In the genomic region with DNA sequence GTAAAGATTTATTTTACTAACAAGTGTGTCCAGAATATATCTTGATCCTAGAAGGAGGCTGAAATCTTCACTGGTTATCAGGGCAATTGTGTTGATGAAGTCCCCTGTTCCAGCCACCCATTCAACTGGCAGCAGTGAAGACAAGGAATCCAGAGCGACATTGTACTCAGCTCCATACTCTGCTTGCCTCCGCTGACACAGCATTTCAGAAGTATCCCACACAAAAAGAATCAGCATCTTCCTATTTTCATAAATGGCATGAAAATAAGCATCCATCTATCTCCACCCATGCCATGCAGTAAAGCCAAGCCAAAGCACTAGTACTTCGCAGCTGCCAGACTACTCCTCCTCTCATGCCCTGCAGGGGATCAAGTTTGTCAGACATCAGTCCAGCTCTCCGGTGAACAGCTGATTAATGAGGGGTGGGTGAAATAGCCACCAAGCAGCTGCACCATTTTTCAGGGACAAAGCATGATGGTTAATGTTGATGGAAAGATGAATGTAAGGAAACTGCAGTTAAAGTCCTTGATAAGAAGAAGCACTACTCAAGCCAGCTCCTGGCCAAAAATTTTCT, we compare ENCODE assay signal across 22 cellular contexts. TPM values are rescaled to one million over a fixed set of nuclear protein-coding genes. Genes with fewer than 3 reads are reported as not detected.
DNase-seq lines count a peak whose midpoint lies in the region; ATAC-seq, FAIRE-seq and TF ChIP-seq lines count a peak whose summit lies in the region.
"Had no signal": no experiment of that assay in that cellular context is flagged by ENCODE, and none has a peak within 500 bp of the region (broad histone marks: within the 10 kb centered on the region; RNA-seq: fewer than 3 reads in every experiment).

No MANE protein-coding gene starts in this region.

- H3K36me3 ChIP-seq in HepG2 (replicated peaks in 1 of 2; ENCODE audit: control insufficient read depth in 1 of 2, insufficient read depth in 2 of 2, low read length in 2 of 2): no peaks in the 10 kb centered on the region
- H3K36me3 ChIP-seq in right lobe of liver: no peaks in the 10 kb centered on the region
- no peaks in the 10 kb centered on the region for H3K36me3 ChIP-seq in K562 (ENCODE audit: control insufficient read depth, insufficient read depth, low read length)
- no peaks in the 10 kb centered on the region for H3K36me3 ChIP-seq in pancreas
- H3K36me3 ChIP-seq: HAP-1 had no signal

- TF ChIP-seq CTCF in HepG2 (CRISPR knock-in tag; IDR thresholded peaks at IDR 0.05) (no peak), right lobe of liver (IDR thresholded peaks at IDR 0.05) (no peak), K562 (IDR thresholded peaks at IDR 0.05 in 2 of 3, conservative IDR thresholded peaks at IDR 0.05 in 1 of 3; ENCODE audit: insufficient read depth in 2 of 3, low read depth in 1 of 3, low read length in 3 of 3) (no peak), nephron (IDR thresholded peaks at IDR 0.05; ENCODE audit: unreplicated experiment in 3 of 3) (no peak), pancreas (IDR thresholded peaks at IDR 0.05) (no peak), WTC11 (IDR thresholded peaks at IDR 0.05) (no peak)

- no peak for TF ChIP-seq EP300 in HepG2 (IDR thresholded peaks at IDR 0.05; ENCODE audit: low read depth in 2 of 2, low read length in 2 of 2)
- TF ChIP-seq EP300 in HepG2 (CRISPR knock-in tag; IDR thresholded peaks at IDR 0.05; ENCODE audit: borderline replicate concordance): no peak
- TF ChIP-seq EP300 in K562 (IDR thresholded peaks at IDR 0.05; ENCODE audit: low read length): no peak

- H3K4me3 Mint-ChIP-seq in nephron (peak overlapping the region in 1 of 3 experiments; percentile 7), WTC11 (no peak overlapping the region)
- H3K4me3 Mint-ChIP-seq: CD4-positive, alpha-beta memory T cell; GM23338; HFFc6 had no signal

- H3K27ac Mint-ChIP-seq in nephron (peak overlapping the region; percentile 14 to 65 (median 23)), WTC11 (no peak overlapping the region)
- H3K27ac Mint-ChIP-seq: GM23338, HFFc6 had no signal

- H3K9me3 ChIP-seq in HepG2 (ENCODE audit: low read length): no peaks in the 10 kb centered on the region
- no peaks in the 10 kb centered on the region for H3K9me3 ChIP-seq in right lobe of liver
- no peaks in the 10 kb centered on the region for H3K9me3 ChIP-seq in K562 (replicated peaks; ENCODE audit: control insufficient read depth, insufficient read depth, low read depth, low read length)
- no peaks in the 10 kb centered on the region for H3K9me3 ChIP-seq in pancreas
- H3K9me3 ChIP-seq: HAP-1 had no signal

- FAIRE-seq in HepG2 (lab: Jason Lieb, UNC): no peak
- FAIRE-seq in K562 (lab: Jason Lieb, UNC): no peak
- no peak for FAIRE-seq in pancreas (lab: Jason Lieb, UNC)
- FAIRE-seq in H54 (lab: Jason Lieb, UNC): no peak
- FAIRE-seq: GM12891, GM18507 had no signal

- H3K27me3 ChIP-seq in HepG2 (ENCODE audit: control insufficient read depth in 1 of 2, insufficient read depth in 2 of 2, low read length in 2 of 2) (no peaks in the 10 kb centered on the region), right lobe of liver (no peaks in the 10 kb centered on the region), K562 (ENCODE audit: control insufficient read depth in 2 of 2, insufficient read depth in 2 of 2, low read length in 2 of 2) (no peaks in the 10 kb centered on the region), pancreas (no peaks in the 10 kb centered on the region)

- WGBS in HepG2 (ENCODE audit: low lambda C conversion rate): 24% methylated on average over 4 of the region's 4 CpGs
- WGBS in right lobe of liver (ENCODE audit: insufficient coverage, low coverage, low lambda C conversion rate, missing lambda C conversion rate): 44% methylated on average over 2 of the region's 4 CpGs
- WGBS in K562 (ENCODE audit: insufficient coverage, low coverage, missing lambda C conversion rate): 41% methylated on average over 4 of the region's 4 CpGs
- 66 to 82% methylated on average over 4 of the region's 4 CpGs for WGBS in pancreas, 2 donors

- no peak for DNase-seq in HepG2 (ENCODE audit: low spot score)
- DNase-seq in right lobe of liver: no peak
- no peak for DNase-seq in K562 (ENCODE audit: extremely low read depth in 1 of 4, low spot score in 3 of 4)
- DNase-seq in pancreas: no peak
- no peak for DNase-seq in H54 (ENCODE audit: insufficient read length, low spot score)
- no peak for DNase-seq in WTC11 (ENCODE audit: low spot score)
- DNase-seq: C1 segment of cervical spinal cord; Calu3; CD4-positive, alpha-beta memory T cell; COR-L47; DMS53; DMS79 treated with DMSO at 0.1 percent for 48 hours; GF-D8; HFFc6 had no signal

- no peaks in the 10 kb centered on the region for H3K9me1 ChIP-seq in K562 (ENCODE audit: control insufficient read depth, insufficient read depth, low read length)

- in situ Hi-C loops in HepG2 (cut with HindIII; ENCODE audit: extremely low pct_ligation_motif_present, low pct_unique_long_range_greater_than_20kb): no loop called here
- in situ Hi-C loops in K562 (cut with MboI): no loop called here

- TF ChIP-seq POLR2A in HepG2 (IDR thresholded peaks at IDR 0.05; ENCODE audit: insufficient read depth in 1 of 2, low read depth in 2 of 2, low read length in 2 of 2) (no peak), right lobe of liver (IDR thresholded peaks at IDR 0.05) (no peak), K562 (conservative IDR thresholded peaks at IDR 0.05) (no peak), H54 (IDR thresholded peaks at IDR 0.05; ENCODE audit: low read depth, low read length) (no peak)

- TF ChIP-seq RAD21 in HepG2 (CRISPR knock-in tag; IDR thresholded peaks at IDR 0.05) (no peak), K562 (CRISPR knock-in tag; conservative IDR thresholded peaks at IDR 0.05 in 1 of 2, IDR thresholded peaks at IDR 0.05 in 1 of 2) (no peak)

- no peaks in the 10 kb centered on the region for H4K20me1 ChIP-seq in HepG2 (ENCODE audit: insufficient read depth, low read length)
- no peaks in the 10 kb centered on the region for H4K20me1 ChIP-seq in K562 (replicated peaks; ENCODE audit: control insufficient read depth, insufficient read depth, low read length)

- H3K27ac ChIP-seq in HepG2 (ENCODE audit: extremely low read length, insufficient read depth, low read length) (no peak overlapping the region), right lobe of liver (no peak overlapping the region), K562 (ENCODE audit: extremely low read depth, low read depth, low read length) (no peak overlapping the region), pancreas (no peak overlapping the region)

- no peak overlapping the region for H3K9ac ChIP-seq in HepG2 (ENCODE audit: insufficient read depth, low read depth, low read length)
- no peak overlapping the region for H3K9ac ChIP-seq in K562 (ENCODE audit: insufficient read depth in 1 of 2, low read depth in 2 of 2, low read length in 2 of 2)

- H3K4me3 ChIP-seq in HepG2 (replicated peaks in 1 of 3; ENCODE audit: insufficient read depth in 1 of 3, low read depth in 2 of 3, low read length in 3 of 3) (no peak overlapping the region), right lobe of liver (no peak overlapping the region), K562 (no peak overlapping the region), pancreas (no peak overlapping the region)
- H3K4me3 ChIP-seq: GM23338, HAP-1 had no signal

- BruUV-seq in HepG2 (replicated peaks; lab: Mats Ljungman, UMichigan) (no TSS peak), K562 (replicated peaks; lab: Mats Ljungman, UMichigan) (no TSS peak)

- no peaks in the 10 kb centered on the region for H3K27me3 Mint-ChIP-seq in nephron (ENCODE audit: low read depth)
- H3K27me3 Mint-ChIP-seq in WTC11 (ENCODE audit: low read depth): no peaks in the 10 kb centered on the region

- no peak overlapping the region for H2AFZ ChIP-seq in HepG2 (ENCODE audit: low read length)
- no peak overlapping the region; the same call in 1 of the 2 replicates for H2AFZ ChIP-seq in K562 (ENCODE audit: low read depth, low read length)
- H2AFZ ChIP-seq: GM23338 had no signal

- ATAC-seq in HepG2 (no peak), right lobe of liver (no peak), K562 (no peak), pancreas (no peak), WTC11 (no peak)
- ATAC-seq: GM23338 had no signal

- H3K4me2 ChIP-seq in HepG2 (ENCODE audit: low read depth, low read length): no peak overlapping the region
- no peak overlapping the region for H3K4me2 ChIP-seq in K562 (ENCODE audit: insufficient read depth, low read length)
- H3K4me2 ChIP-seq: GM23338 had no signal

- no peaks in the 10 kb centered on the region for H3K9me3 Mint-ChIP-seq in nephron
- H3K9me3 Mint-ChIP-seq in WTC11: no peaks in the 10 kb centered on the region
- H3K9me3 Mint-ChIP-seq: GM23338 had no signal

- CTCF ChIA-PET in HepG2 (lab: Yijun Ruan, JAX; ENCODE audit: low intra/inter-chr PET ratio, low total read pairs) (no interaction called here), K562 (lab: Yijun Ruan, JAX; ENCODE audit: low intra/inter-chr PET ratio) (no interaction called here), WTC11 (lab: Charles Lee) (no interaction called here)

- no peaks in the 10 kb centered on the region; the same call in 1 of the 2 replicates for H3K4me1 ChIP-seq in HepG2 (ENCODE audit: insufficient read depth, low read length)
- no peaks in the 10 kb centered on the region for H3K4me1 ChIP-seq in right lobe of liver
- H3K4me1 ChIP-seq in K562 (replicated peaks in 1 of 2; ENCODE audit: control insufficient read depth in 2 of 2, insufficient read depth in 2 of 2, low read length in 2 of 2): no peaks in the 10 kb centered on the region
- no peaks in the 10 kb centered on the region for H3K4me1 ChIP-seq in pancreas
- H3K4me1 ChIP-seq: HAP-1 had no signal

- H3K79me2 ChIP-seq in HepG2 (ENCODE audit: insufficient read depth, low read length) (no peaks in the 10 kb centered on the region), K562 (ENCODE audit: control insufficient read depth, insufficient read depth, low read length) (no peaks in the 10 kb centered on the region)

- H3K36me3 Mint-ChIP-seq in nephron (ENCODE audit: low read depth): peaks cover 43% of the 10 kb centered on the region
- no peaks in the 10 kb centered on the region for H3K36me3 Mint-ChIP-seq in WTC11
- H3K36me3 Mint-ChIP-seq: CD4-positive, alpha-beta memory T cell had no signal

- H3K4me1 Mint-ChIP-seq in nephron (peaks cover 23% of the 10 kb centered on the region), WTC11 (no peaks in the 10 kb centered on the region)
- H3K4me1 Mint-ChIP-seq: CD4-positive, alpha-beta memory T cell; GM23338 had no signal

- intact Hi-C loops in HepG2 (cut with micrococcal nuclease; ENCODE audit: unreplicated experiment) (no loop called here), right lobe of liver (cut with DNase I) (no loop called here), K562 (cut with micrococcal nuclease) (no loop called here), pancreas (cut with DNase I) (no loop called here)

- POLR2A ChIA-PET in HepG2 (lab: Yijun Ruan, JAX) (no interaction called here), K562 (lab: Yijun Ruan, JAX) (no interaction called here), WTC11 (lab: Charles Lee) (no interaction called here)

RNA-seq across cellular contexts. Expression of a gene that starts 54.0 kb away (rescaled TPM):
- not detected in 2 replicates for total RNA-seq in HepG2 (2016; rRNA removed; fragmentation: Illumina TruSeq; extraction: Trizol)
- not detected in 2 replicates for total RNA-seq in HepG2 (2016; cell fraction: cytosol; rRNA removed; fragmentation: Illumina TruSeq; extraction: Trizol; ENCODE audit: low read depth)
- not detected in 2 replicates for total RNA-seq in HepG2 (2016; cell fraction: insoluble cytoplasmic fraction; rRNA removed; fragmentation: Illumina TruSeq; extraction: Trizol)
- total RNA-seq in HepG2 (2016; cell fraction: membrane; rRNA removed; fragmentation: Illumina TruSeq; extraction: Trizol): not detected in 2 replicates
- total RNA-seq in HepG2 (2016; cell fraction: nucleus; rRNA removed; fragmentation: Illumina TruSeq; extraction: Trizol): not detected in 2 replicates
- polyA plus RNA-seq in HepG2 (2011; rRNA removed): not detected in 2 replicates
- polyA plus RNA-seq in HepG2 (2011; cell fraction: cytosol; rRNA removed): not detected in 2 replicates
- polyA plus RNA-seq in HepG2 (2011; cell fraction: nucleus; rRNA removed): 0.02 and 0.05 TPM in 2 replicates
- polyA plus RNA-seq in HepG2 (2012): 0.03 TPM in 1 of 2 replicates, not detected in the other
- not detected in 2 replicates for polyA plus RNA-seq in HepG2 (2016; cell fraction: cytosol; fragmentation: Illumina TruSeq; extraction: Trizol; ENCODE audit: low read depth)
- polyA plus RNA-seq in HepG2 (2016; cell fraction: insoluble cytoplasmic fraction; fragmentation: Illumina TruSeq; extraction: Trizol; ENCODE audit: low read depth): not detected in 2 replicates
- polyA plus RNA-seq in HepG2 (2016; cell fraction: membrane; fragmentation: Illumina TruSeq; extraction: Trizol; ENCODE audit: low read depth): not detected in 2 replicates
- not detected in 2 replicates for polyA plus RNA-seq in HepG2 (2016; cell fraction: nucleus; fragmentation: Illumina TruSeq; extraction: Trizol; ENCODE audit: insufficient read depth, low read depth)
- polyA minus RNA-seq in HepG2 (2011; rRNA and poly(A)+ RNA removed; ENCODE audit: low replicate concordance): 23.4 TPM in 1 of 2 replicates, not detected in the other
- polyA minus RNA-seq in HepG2 (2011; cell fraction: cytosol; rRNA and poly(A)+ RNA removed): not detected in 2 replicates
- polyA minus RNA-seq in HepG2 (2011; cell fraction: nucleus; rRNA and poly(A)+ RNA removed): 0.13 TPM in 1 of 2 replicates, not detected in the other
- total RNA-seq in right lobe of liver: 1 to 10 TPM in 3 of 6 experiments, under 1 TPM in 3; 0.06 to 4.8 (median 1.3) TPM
- total RNA-seq in K562 (2011; cell fraction: chromatin; rRNA removed; ENCODE audit: low replicate concordance): 0.07 and 0.42 TPM in 2 replicates
- total RNA-seq in K562 (2011; cell fraction: nucleolus; rRNA removed): 0.13 TPM in 1 of 2 replicates, not detected in the other
- total RNA-seq in K562 (2011; cell fraction: nucleoplasm; rRNA removed): 0.22 TPM in 1 of 2 replicates, not detected in the other
- 0.20 and 0.27 TPM in 2 replicates for total RNA-seq in K562 (2014; rRNA removed)
- 0.48 and 0.51 TPM in 2 replicates for total RNA-seq in K562 (2014; rRNA removed; fragmentation: Illumina TruSeq; extraction: Trizol)
- total RNA-seq in K562 (2015; rRNA removed; fragmentation: Illumina TruSeq; extraction: Trizol): 0.23 and 0.43 TPM in 2 replicates
- 0.40 and 0.58 TPM in 2 replicates for total RNA-seq in K562 (2021)
- polyA plus RNA-seq in K562 (2011; rRNA removed): 0.03 and 0.09 TPM in 2 replicates
- 0.03 TPM in 1 of 2 replicates, not detected in the other for polyA plus RNA-seq in K562 (2011; cell fraction: cytosol; rRNA removed)
- polyA plus RNA-seq in K562 (2011; cell fraction: nucleus; rRNA removed): 0.07 and 0.20 TPM in 2 replicates
- polyA plus RNA-seq in K562 (2012): 0.22 and 0.47 TPM in 2 replicates
- 0.29 and 0.62 TPM in 2 replicates for polyA plus RNA-seq in K562 (2014; fragmentation: Illumina TruSeq; extraction: Trizol)
- under 1 TPM; 0.07 to 0.17 TPM for polyA plus RNA-seq in K562 (2014; fragmentation: Nextera tagmentation; extraction: Ambion mirVana)
- polyA plus RNA-seq in K562 (2014; rRNA removed): 0.07 and 0.15 TPM in 2 replicates
- polyA minus RNA-seq in K562 (2011; rRNA and poly(A)+ RNA removed): 0.04 and 0.21 TPM in 2 replicates
- polyA minus RNA-seq in K562 (2011; cell fraction: cytosol; rRNA and poly(A)+ RNA removed): 0.19 and 0.46 TPM in 2 replicates
- 0.13 and 0.56 TPM in 2 replicates for polyA minus RNA-seq in K562 (2011; cell fraction: nucleus; rRNA and poly(A)+ RNA removed)
- under 1 TPM; 0.16 to 0.46 (median 0.24) TPM for total RNA-seq in pancreas
- polyA plus RNA-seq in pancreas: under 1 TPM; 0.08 to 0.14 TPM
- 6.6 to 9.3 TPM (median 8.0 TPM) in 3 replicates for total RNA-seq in WTC11 (2021)
- total RNA-seq: A172, Calu3, G401, HFFc6 had no signal
- polyA plus RNA-seq: BJ had no signal
